In genomic region chr1:25876693-25877077, GRCh38 we compare ENCODE assay signal across 13 cellular contexts. TPM values are rescaled to one million over a fixed set of nuclear protein-coding genes. Genes with fewer than 3 reads are reported as not detected.
A peak's percentile ranks its signal among the peaks of the same experiment; 100 is the strongest.
DNase-seq lines count a peak whose midpoint lies in the region; ATAC-seq and TF ChIP-seq lines count a peak whose summit lies in the region.
"Had no signal": no experiment of that assay in that cellular context is flagged by ENCODE, and none has a peak within 500 bp of the region (broad histone marks: within the 10 kb centered on the region; RNA-seq: fewer than 3 reads in every experiment).

No MANE protein-coding gene starts in this region.

- no peak overlapping the region for H4K12ac ChIP-seq in trophoblast cell (ENCODE audit: low read depth, low read length)

- no peak overlapping the region for H2BK12ac ChIP-seq in trophoblast cell (ENCODE audit: low read length)

- intact Hi-C loops in CD4-positive, alpha-beta memory T cell (cut with micrococcal nuclease) = no loop called here
- intact Hi-C loops in esophagus muscularis mucosa (cut with DNase I) = no loop called here

- no peak for TF ChIP-seq POLR2A in esophagus muscularis mucosa (IDR thresholded peaks at IDR 0.05; ENCODE audit: low read depth)

- H3K9me3 Mint-ChIP-seq in CD4-positive, alpha-beta memory T cell = no peaks in the 10 kb centered on the region
- H3K9me3 Mint-ChIP-seq: activated CD4-positive, alpha-beta memory T cell treated with anti-CD3 and anti-CD28 coated beads for 36 hours; activated T-cell treated with anti-CD3 and anti-CD28 coated beads, Interleukin-2, amount 50 U/mL, for 24 hours; stimulated activated effector memory CD8-positive, alpha-beta T cell treated with anti-CD3 and anti-CD28 coated beads, Interleukin-12 subunit alpha, Interleukin-12 subunit beta, amount 100 ng/mL, for 72 hours had no signal

- no peak for TF ChIP-seq EP300 in esophagus muscularis mucosa (IDR thresholded peaks at IDR 0.05)

- WGBS in esophagus muscularis mucosa = 79% methylated on average over 2 of the region's 2 CpGs
- WGBS in trophoblast cell (ENCODE audit: extremely low coverage, insufficient coverage, insufficient read length) = 100% methylated on average over 1 of the region's 2 CpGs

- no peaks in the 10 kb centered on the region for H3K9me3 ChIP-seq in CD4-positive, alpha-beta memory T cell (ENCODE audit: control insufficient read depth in 1 of 2, low read length in 2 of 2)
- H3K9me3 ChIP-seq in T-helper 17 cell (ENCODE audit: control insufficient read depth, low read length, poor library complexity, severe bottlenecking) = no peaks in the 10 kb centered on the region
- H3K9me3 ChIP-seq in esophagus muscularis mucosa = no peaks in the 10 kb centered on the region
- no peaks in the 10 kb centered on the region for H3K9me3 ChIP-seq in trophoblast cell (ENCODE audit: insufficient read depth, low read depth, low read length)
- no peaks in the 10 kb centered on the region for H3K9me3 ChIP-seq in MG63
- H3K9me3 ChIP-seq: HAP-1 had no signal

- no peak overlapping the region for H3K4me2 ChIP-seq in trophoblast cell (ENCODE audit: low read length)

- H3K14ac ChIP-seq in trophoblast cell (ENCODE audit: low read length) = no peak overlapping the region

- H3K23ac ChIP-seq in trophoblast cell (ENCODE audit: low read length) = no peak overlapping the region

- H3K4me3 Mint-ChIP-seq in CD4-positive, alpha-beta memory T cell = peak overlapping the region in 5 of 8 donors; percentile 72 to 84 (median 81)
- H3K4me3 Mint-ChIP-seq in T-helper 17 cell = peak overlapping the region; percentile 87

- DNase-seq in CD4-positive, alpha-beta memory T cell = no peak
- DNase-seq in T-helper 17 cell (no peak), esophagus muscularis mucosa (ENCODE audit: extremely low spot score) (no peak), trophoblast cell (peak; percentile 35 to 70), NCI-H2081 (lab: John Stamatoyannopoulos, UW) (no peak), MG63 (no peak)
- DNase-seq: activated CD4-positive, alpha-beta memory T cell treated with anti-CD3 and anti-CD28 coated beads for 36 hours; activated T-cell treated with anti-CD3 and anti-CD28 coated beads, Interleukin-2, amount 50 U/mL, for 24 hours; foreskin melanocyte had no signal

- H2AFZ ChIP-seq in trophoblast cell (ENCODE audit: insufficient read depth, low read length, poor library complexity) = no peak overlapping the region

- peaks cover 4 to 13% (median 7%) of the 10 kb centered on the region in 4 donors for H3K4me1 Mint-ChIP-seq in CD4-positive, alpha-beta memory T cell
- peaks cover 13% of the 10 kb centered on the region for H3K4me1 Mint-ChIP-seq in T-helper 17 cell

- peaks cover 29% of the 10 kb centered on the region for H3K79me1 ChIP-seq in trophoblast cell (ENCODE audit: low read length)

- H3K4me1 ChIP-seq in CD4-positive, alpha-beta memory T cell (ENCODE audit: insufficient read depth, low read length) = peaks cover 10% of the 10 kb centered on the region
- H3K4me1 ChIP-seq in esophagus muscularis mucosa = peaks cover 17 to 46% (median 42%) of the 10 kb centered on the region in 4 donors
- peaks cover 32 to 45% of the 10 kb centered on the region in 2 experiments for H3K4me1 ChIP-seq in trophoblast cell (ENCODE audit: control insufficient read depth in 1 of 2, insufficient read depth in 2 of 2, low read length in 2 of 2)

- TF ChIP-seq CTCF in esophagus muscularis mucosa (IDR thresholded peaks at IDR 0.05) = no peak

- no peaks in the 10 kb centered on the region for H3K36me3 ChIP-seq in CD4-positive, alpha-beta memory T cell (ENCODE audit: insufficient read depth, low read length)
- H3K36me3 ChIP-seq in esophagus muscularis mucosa (no peaks in the 10 kb centered on the region), trophoblast cell (ENCODE audit: control insufficient read depth in 1 of 2, insufficient read depth in 2 of 2, low read length in 2 of 2) (no peaks in the 10 kb centered on the region), MG63 (no peaks in the 10 kb centered on the region)
- H3K36me3 ChIP-seq: HAP-1 had no signal

- no peaks in the 10 kb centered on the region for H3K27me3 ChIP-seq in CD4-positive, alpha-beta memory T cell (ENCODE audit: insufficient read depth, low read length)
- H3K27me3 ChIP-seq in esophagus muscularis mucosa (no peaks in the 10 kb centered on the region), trophoblast cell (ENCODE audit: insufficient read depth, low read length) (no peaks in the 10 kb centered on the region), MG63 (no peaks in the 10 kb centered on the region)

- H2AK5ac ChIP-seq in trophoblast cell (ENCODE audit: low read length) = no peak overlapping the region

- no peak overlapping the region for H2BK5ac ChIP-seq in trophoblast cell (ENCODE audit: low read depth, low read length, poor library complexity)

- no peak overlapping the region for H3K18ac ChIP-seq in trophoblast cell (ENCODE audit: low read length)

- H4K8ac ChIP-seq in trophoblast cell (ENCODE audit: low read depth, low read length) = no peak overlapping the region

- no peak overlapping the region for H3K9ac ChIP-seq in trophoblast cell (ENCODE audit: low read length)

- H3K79me2 ChIP-seq in trophoblast cell (ENCODE audit: control insufficient read depth, insufficient read depth, low read length, poor library complexity) = peaks cover 12% of the 10 kb centered on the region

- no peak overlapping the region for H4K91ac ChIP-seq in trophoblast cell (ENCODE audit: low read depth, low read length)

- H3K4me3 ChIP-seq in CD4-positive, alpha-beta memory T cell (ENCODE audit: low read length in 2 of 2) = no peak overlapping the region
- H3K4me3 ChIP-seq in esophagus muscularis mucosa = no peak overlapping the region
- no peak overlapping the region for H3K4me3 ChIP-seq in trophoblast cell (ENCODE audit: low read depth, low read length)
- H3K4me3 ChIP-seq in MG63 = no peak overlapping the region
- H3K4me3 ChIP-seq: HAP-1 had no signal

- POLR2A ChIA-PET in CD4-positive, alpha-beta memory T cell (lab: Charles Lee; ENCODE audit: partially characterized antibody) = interaction anchor here (2.8 kb wide), 1 partner anchor 17 kb away, joined by 16 read pairs; the partner anchor contains the start of gene AUNIP

- peak overlapping the region in 5 of 7 donors; percentile 19 to 73 (median 58) for H3K27ac Mint-ChIP-seq in CD4-positive, alpha-beta memory T cell
- H3K27ac Mint-ChIP-seq in T-helper 17 cell = peak overlapping the region; percentile 19
- H3K27ac Mint-ChIP-seq: activated CD4-positive, alpha-beta memory T cell treated with anti-CD3 and anti-CD28 coated beads for 36 hours had no signal

- no peaks in the 10 kb centered on the region for H3K27me3 Mint-ChIP-seq in CD4-positive, alpha-beta memory T cell
- H3K27me3 Mint-ChIP-seq in T-helper 17 cell = no peaks in the 10 kb centered on the region
- H3K27me3 Mint-ChIP-seq: activated CD4-positive, alpha-beta memory T cell treated with anti-CD3 and anti-CD28 coated beads for 36 hours had no signal

- H3K27ac ChIP-seq in CD4-positive, alpha-beta memory T cell (ENCODE audit: low read depth, low read length) = no peak overlapping the region
- H3K27ac ChIP-seq in esophagus muscularis mucosa (replicated peaks in 1 of 4) (peak overlapping the region in 3 of 4 donors; percentile 81 to 89 (median 86)), trophoblast cell (ENCODE audit: low read depth, low read length) (peak overlapping the region; percentile 16)

- CTCF ChIA-PET in CD4-positive, alpha-beta memory T cell (lab: Charles Lee; ENCODE audit: partially characterized antibody) = no interaction called here

- no peak overlapping the region for H2BK120ac ChIP-seq in trophoblast cell (ENCODE audit: insufficient read depth, low read length, poor library complexity)

- no peaks in the 10 kb centered on the region for H3K36me3 Mint-ChIP-seq in CD4-positive, alpha-beta memory T cell
- no peaks in the 10 kb centered on the region for H3K36me3 Mint-ChIP-seq in T-helper 17 cell (ENCODE audit: low read depth)
- H3K36me3 Mint-ChIP-seq: activated CD4-positive, alpha-beta memory T cell treated with anti-CD3 and anti-CD28 coated beads for 36 hours; stimulated activated effector memory CD8-positive, alpha-beta T cell treated with anti-CD3 and anti-CD28 coated beads, Interleukin-12 subunit alpha, Interleukin-12 subunit beta, amount 100 ng/mL, for 72 hours had no signal

- no peak for ATAC-seq in T-helper 17 cell
- ATAC-seq in HG03175 (IDR thresholded peaks at IDR 0.05; ENCODE audit: unreplicated experiment) = no peak
- no peak for ATAC-seq in GM21515 (IDR thresholded peaks at IDR 0.05; ENCODE audit: unreplicated experiment)
- ATAC-seq: stimulated activated effector memory CD8-positive, alpha-beta T cell treated with anti-CD3 and anti-CD28 coated beads, Interleukin-12 subunit alpha, Interleukin-12 subunit beta, amount 100 ng/mL, for 72 hours had no signal

- no peak overlapping the region for H3K4ac ChIP-seq in trophoblast cell (ENCODE audit: low read depth, low read length)

RNA-seq across cellular contexts. Expression of gene PAQR7, which starts 1.2 kb away (rescaled TPM):
- 1 to 10 TPM; 2.1 to 2.6 TPM for total RNA-seq in CD4-positive, alpha-beta memory T cell
- polyA plus RNA-seq in CD4-positive, alpha-beta memory T cell = under 1 TPM in 1 of 2 donors, not detected in 1; 0.29 TPM
- total RNA-seq in T-helper 17 cell = 1 to 10 TPM; 1.4 to 2.6 TPM
- 1 to 10 TPM; 4.6 to 9.3 (median 8.0) TPM for total RNA-seq in esophagus muscularis mucosa
- 13.5 and 14.9 TPM in 2 replicates for polyA plus RNA-seq in trophoblast cell (2013)
- total RNA-seq in MG63 (2014; rRNA removed; shearing (Covaris generic); ENCODE audit: low replicate concordance) = 3.8 and 8.3 TPM in 2 replicates

RNA-seq across cellular contexts. Expression of gene AUNIP, which starts 17.4 kb away (rescaled TPM):
- not detected for total RNA-seq in CD4-positive, alpha-beta memory T cell
- polyA plus RNA-seq in CD4-positive, alpha-beta memory T cell = not detected
- total RNA-seq in T-helper 17 cell (under 1 TPM in 1 of 2 donors, not detected in 1; 0.31 TPM), esophagus muscularis mucosa (not detected)
- 9.2 and 9.4 TPM in 2 replicates for polyA plus RNA-seq in trophoblast cell (2013)
- total RNA-seq in MG63 (2014; rRNA removed; shearing (Covaris generic); ENCODE audit: low replicate concordance) = 10.3 and 20.6 TPM in 2 replicates

RNA-seq across cellular contexts. Expression of gene STMN1, which starts 29.5 kb away (rescaled TPM):
- 10 to 100 TPM; 34.5 to 37.1 TPM for total RNA-seq in CD4-positive, alpha-beta memory T cell
- 10 to 100 TPM; 53.7 to 85.2 TPM for polyA plus RNA-seq in CD4-positive, alpha-beta memory T cell
- total RNA-seq in T-helper 17 cell = 10 to 100 TPM in 1 of 2 donors, 1 to 10 TPM in 1; 9.3 to 13.8 TPM
- total RNA-seq in esophagus muscularis mucosa = 10 to 100 TPM; 15.0 to 25.7 (median 16.8) TPM
- polyA plus RNA-seq in trophoblast cell (2013) = 444 and 486 TPM in 2 replicates
- 85.4 and 116 TPM in 2 replicates for total RNA-seq in MG63 (2014; rRNA removed; shearing (Covaris generic); ENCODE audit: low replicate concordance)

RNA-seq across cellular contexts. Expression of gene MTFR1L, which starts 56.9 kb away (rescaled TPM):
- 10 to 100 TPM; 53.3 to 57.2 TPM for total RNA-seq in CD4-positive, alpha-beta memory T cell
- 10 to 100 TPM; 27.5 to 58.4 TPM for polyA plus RNA-seq in CD4-positive, alpha-beta memory T cell
- total RNA-seq in T-helper 17 cell (10 to 100 TPM; 30.4 to 37.4 TPM), esophagus muscularis mucosa (100 to 1,000 TPM in 2 of 4 donors, 10 to 100 TPM in 2; 91.1 to 107 (median 101) TPM)
- polyA plus RNA-seq in trophoblast cell (2013) = 31.2 and 31.6 TPM in 2 replicates
- total RNA-seq in MG63 (2014; rRNA removed; shearing (Covaris generic); ENCODE audit: low replicate concordance) = 18.2 and 24.3 TPM in 2 replicates

Comparison
In these comparisons a context has a peak if more than half of its experiments do, and no peak if none do; other contexts are left out.
1. DNase-seq: peak in trophoblast cell (2 of 2); none in CD4-positive, alpha-beta memory T cell (0 of 5), T-helper 17 cell (0 of 3), esophagus muscularis mucosa (single experiment), NCI-H2081 (0 of 2) and MG63 (single experiment).